ENCODE assay signal across 8 cellular contexts in genomic region chr11:17405232-17406005, GRCh38. TPM values are rescaled to one million over a fixed set of nuclear protein-coding genes. Genes with fewer than 3 reads are reported as not detected.
DNase-seq lines count a peak whose midpoint lies in the region; ATAC-seq, FAIRE-seq and TF ChIP-seq lines count a peak whose summit lies in the region.

No MANE protein-coding gene starts in this region.

- ATAC-seq in A549 (peak; percentile 79 to 86), GM23338 (peak; percentile 76), heart left ventricle (peak; percentile 95 to 98 (median 97)), GM18867 (IDR thresholded peaks at IDR 0.05; ENCODE audit: unreplicated experiment) (no peak), GM19035 (IDR thresholded peaks at IDR 0.05; ENCODE audit: unreplicated experiment) (no peak)
- peak; percentile 57 for ATAC-seq in stimulated activated memory B cell treated with anti-CD40 and anti-IgM and Interleukin-4, amounts not matched to agents 10 μg/mL and 1 μg/mL and 100 μg/mL, for 72 hours

- POLR2A ChIA-PET in A549 (lab: Yijun Ruan, JAX) = no interaction called here

- no peaks in the 10 kb centered on the region for H3K36me3 Mint-ChIP-seq in GM23338 (ENCODE audit: low read depth)
- H3K36me3 Mint-ChIP-seq in stimulated activated memory B cell treated with anti-CD40 and anti-IgM and Interleukin-4, amounts not matched to agents 10 μg/mL and 1 μg/mL and 100 μg/mL, for 72 hours = no peaks in the 10 kb centered on the region

- no peak for TF ChIP-seq EP300 in A549 (IDR thresholded peaks at IDR 0.05)

- CTCF ChIA-PET in A549 (lab: Yijun Ruan, JAX) = interaction anchor here (0.8 to 5.0 kb wide), 10 partner anchors 8 to 100 kb away, joined by 3 to 36 read pairs (median 4); no protein-coding TSS in a partner anchor

- no peaks in the 10 kb centered on the region for H3K9me2 ChIP-seq in GM23338 (ENCODE audit: insufficient read depth)

- TF ChIP-seq POLR2A in A549 (IDR thresholded peaks at IDR 0.05; ENCODE audit: low read length) (no peak), heart left ventricle (IDR thresholded peaks at IDR 0.05) (no peak)

- peak overlapping the region; percentile 64 for H3K4me2 ChIP-seq in A549
- H3K4me2 ChIP-seq in GM23338 = no peak overlapping the region

- H3K9me3 ChIP-seq in A549 = no peaks in the 10 kb centered on the region
- no peaks in the 10 kb centered on the region for H3K9me3 ChIP-seq in heart left ventricle

- peaks cover 13% of the 10 kb centered on the region for H3K4me1 ChIP-seq in A549
- no peaks in the 10 kb centered on the region for H3K4me1 ChIP-seq in GM23338 (ENCODE audit: insufficient read depth)
- peaks cover 0 to 28% (median 18%) of the 10 kb centered on the region in 12 donors for H3K4me1 ChIP-seq in heart left ventricle

- H3K4me3 ChIP-seq in A549 (no peak overlapping the region; the same call in 2 of the 3 replicates), GM23338 (no peak overlapping the region), heart left ventricle (peak overlapping the region in 2 of 12 donors; percentile 6 to 15)

- WGBS in A549 (ENCODE audit: missing lambda C conversion rate) = 42% methylated on average over 15 of the region's 15 CpGs
- WGBS in heart left ventricle, 4 donors = 21 to 30% (median 28%) methylated on average over 14 to 15 of the region's 15 CpGs

- 0 out of 2 replicates have a peak overlapping the region, but pooled peaks have one; percentile 59 for H2AFZ ChIP-seq in GM23338

- intact Hi-C loops in heart left ventricle (cut with DNase I) = loop anchor here in 1 of 10 donors (1.0 kb wide), 1 partner anchor 19 kb away; no protein-coding TSS in a partner anchor

- H3K27me3 ChIP-seq in GM23338 (ENCODE audit: insufficient read depth) = no peaks in the 10 kb centered on the region
- no peaks in the 10 kb centered on the region for H3K27me3 ChIP-seq in heart left ventricle

- H4K20me1 ChIP-seq in GM23338 (replicated peaks; ENCODE audit: insufficient read depth) = no peaks in the 10 kb centered on the region

- no peaks in the 10 kb centered on the region for H3F3A ChIP-seq in GM23338 (replicated peaks; ENCODE audit: low read depth)

- no peak overlapping the region for H3K4me3 Mint-ChIP-seq in GM23338
- H3K4me3 Mint-ChIP-seq in stimulated activated memory B cell treated with anti-CD40 and anti-IgM and Interleukin-4, amounts not matched to agents 10 μg/mL and 1 μg/mL and 100 μg/mL, for 72 hours = peak overlapping the region; percentile 41

- peak overlapping the region; percentile 78; the same call in 1 of the 2 replicates for H3K27ac Mint-ChIP-seq in GM23338
- peak overlapping the region; percentile 85 for H3K27ac Mint-ChIP-seq in stimulated activated memory B cell treated with anti-CD40 and anti-IgM and Interleukin-4, amounts not matched to agents 10 μg/mL and 1 μg/mL and 100 μg/mL, for 72 hours

- peaks cover 2% of the 10 kb centered on the region for H3K27me3 Mint-ChIP-seq in GM23338 (ENCODE audit: insufficient read depth, low read depth, poor library complexity)
- H3K27me3 Mint-ChIP-seq in stimulated activated memory B cell treated with anti-CD40 and anti-IgM and Interleukin-4, amounts not matched to agents 10 μg/mL and 1 μg/mL and 100 μg/mL, for 72 hours = no peaks in the 10 kb centered on the region

- DNase-seq in A549 (ENCODE audit: low read depth in 1 of 2, low spot score in 1 of 2) (peak; percentile 47 to 64), GM23338 (ENCODE audit: low spot score) (peak; percentile 50), SK-N-DZ (ENCODE audit: low spot score) (peak; percentile 42), heart left ventricle (peak; percentile 71 to 93 (median 84)), NCI-H187 treated with DMSO at 0.1 percent for 48 hours (lab: John Stamatoyannopoulos, UW) (no peak)

- no peaks in the 10 kb centered on the region for H3K9me3 Mint-ChIP-seq in GM23338
- no peaks in the 10 kb centered on the region for H3K9me3 Mint-ChIP-seq in stimulated activated memory B cell treated with anti-CD40 and anti-IgM and Interleukin-4, amounts not matched to agents 10 μg/mL and 1 μg/mL and 100 μg/mL, for 72 hours

- H3K36me3 ChIP-seq in GM23338 (ENCODE audit: insufficient read depth) (no peaks in the 10 kb centered on the region), heart left ventricle (no peaks in the 10 kb centered on the region)

- TF ChIP-seq CTCF in A549 (IDR thresholded peaks at IDR 0.05) (peak; percentile 26; the same call in 1 of the 3 replicates), GM23338 (conservative IDR thresholded peaks at IDR 0.05; ENCODE audit: low read depth in 2 of 2) (peak; percentile 30 to 37; a peak in 3 of 4 replicates), heart left ventricle (IDR thresholded peaks at IDR 0.05) (peak in 8 of 12 donors; percentile 7 to 44 (median 34))

- no peak for FAIRE-seq in A549 (lab: Jason Lieb, UNC)

- H3K27ac ChIP-seq in A549 (peak overlapping the region; percentile 71 to 85), GM23338 (ENCODE audit: low read depth) (no peak overlapping the region), heart left ventricle (peak overlapping the region; percentile 58 to 95 (median 78))

- TF ChIP-seq RAD21 in A549 (conservative IDR thresholded peaks at IDR 0.05 in 1 of 2, IDR thresholded peaks at IDR 0.05 in 1 of 2) = no peak

- no peaks in the 10 kb centered on the region for H3K79me2 ChIP-seq in GM23338 (replicated peaks; ENCODE audit: insufficient read depth)

- peaks cover 7% of the 10 kb centered on the region; the same call in 1 of the 3 replicates for H3K4me1 Mint-ChIP-seq in GM23338
- peaks cover 42% of the 10 kb centered on the region for H3K4me1 Mint-ChIP-seq in stimulated activated memory B cell treated with anti-CD40 and anti-IgM and Interleukin-4, amounts not matched to agents 10 μg/mL and 1 μg/mL and 100 μg/mL, for 72 hours

TF ChIP-seq in A549, 52 proteins besides CTCF, POLR2A, EP300 and RAD21:
- TF ChIP-seq MAFK (IDR thresholded peaks at IDR 0.05; ENCODE audit: partially characterized antibody) (peak; percentile 82), NPAS2 (CRISPR knock-in tag; IDR thresholded peaks at IDR 0.05; ENCODE audit: borderline replicate concordance) (no peak)

TF ChIP-seq in GM23338, 12 proteins besides CTCF, POLR2A, EP300 and RAD21 (continues in another document):
- TF ChIP-seq, protein P1, sequence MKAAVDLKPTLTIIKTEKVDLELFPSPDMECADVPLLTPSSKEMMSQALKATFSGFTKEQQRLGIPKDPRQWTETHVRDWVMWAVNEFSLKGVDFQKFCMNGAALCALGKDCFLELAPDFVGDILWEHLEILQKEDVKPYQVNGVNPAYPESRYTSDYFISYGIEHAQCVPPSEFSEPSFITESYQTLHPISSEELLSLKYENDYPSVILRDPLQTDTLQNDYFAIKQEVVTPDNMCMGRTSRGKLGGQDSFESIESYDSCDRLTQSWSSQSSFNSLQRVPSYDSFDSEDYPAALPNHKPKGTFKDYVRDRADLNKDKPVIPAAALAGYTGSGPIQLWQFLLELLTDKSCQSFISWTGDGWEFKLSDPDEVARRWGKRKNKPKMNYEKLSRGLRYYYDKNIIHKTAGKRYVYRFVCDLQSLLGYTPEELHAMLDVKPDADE (IDR thresholded peaks at IDR 0.05) = no peak
- no peak for TF ChIP-seq JUNB (IDR thresholded peaks at IDR 0.05; ENCODE audit: unreplicated experiment)
- TF ChIP-seq ZNF114 (CRISPR knock-in tag; IDR thresholded peaks at IDR 0.05) = no peak
- no peak for TF ChIP-seq POLR2AphosphoS5 (IDR thresholded peaks at IDR 0.05; ENCODE audit: low read depth)
- no peak for TF ChIP-seq EZH2phosphoT487 (IDR thresholded peaks at IDR 0.05; ENCODE audit: unreplicated experiment)
- no peak for TF ChIP-seq ZNF331 (CRISPR knock-in tag; IDR thresholded peaks at IDR 0.05; ENCODE audit: low read depth)
- TF ChIP-seq NANOG (IDR thresholded peaks at IDR 0.05; ENCODE audit: borderline replicate concordance) = no peak

RNA-seq across cellular contexts. Expression of gene KCNJ11, which starts 17.0 kb away (rescaled TPM):
- polyA plus RNA-seq in A549 (2011; rRNA removed) = 0.18 and 0.29 TPM in 2 replicates
- 0.28 and 0.54 TPM in 2 replicates for polyA plus RNA-seq in A549 (2012; cell fraction: cytosol; rRNA removed)
- 0.71 and 0.89 TPM in 2 replicates for polyA plus RNA-seq in A549 (2012; cell fraction: nucleus; rRNA removed)
- polyA plus RNA-seq in A549 (2017; fragmentation: RNase III; extraction: RNeasy Plus Mini Kit Qiagen cat#74134 plus additional on column Dnase treatment) = 0.41 to 0.69 TPM (median 0.53 TPM) in 3 replicates
- 0.58 and 0.63 TPM in 2 replicates for polyA minus RNA-seq in A549 (2011; rRNA and poly(A)+ RNA removed)
- total RNA-seq in GM23338 (2014; rRNA removed; shearing (Covaris generic)) = 5.9 and 7.9 TPM in 2 replicates
- polyA plus RNA-seq in GM23338 (2016; fragmentation: Nextera tagmentation; extraction: Ambion mirVana) = 0.89 and 2.2 TPM in 2 replicates
- 37.2 and 39.9 TPM in 2 replicates for polyA plus RNA-seq in SK-N-DZ (2014; cell fraction: cytosol; rRNA removed)
- 17.7 and 20.3 TPM in 2 replicates for polyA plus RNA-seq in SK-N-DZ (2014; cell fraction: nucleus; rRNA removed)
- total RNA-seq in heart left ventricle = 10 to 100 TPM; 11.5 to 32.4 (median 17.6) TPM
- 10 to 100 TPM; 14.8 to 22.3 TPM for polyA plus RNA-seq in heart left ventricle

RNA-seq across cellular contexts. Expression of gene NCR3LG1, which starts 53.8 kb away (rescaled TPM):
- polyA plus RNA-seq in A549 (2011; rRNA removed) (2.4 and 3.3 TPM in 2 replicates), A549 (2017; fragmentation: RNase III; extraction: RNeasy Plus Mini Kit Qiagen cat#74134 plus additional on column Dnase treatment) (1.1 to 1.4 TPM (median 1.3 TPM) in 3 replicates), GM23338 (2016; fragmentation: Nextera tagmentation; extraction: Ambion mirVana) (0.15 and 0.28 TPM in 2 replicates), heart left ventricle (1 to 10 TPM in 1 of 2 donors, under 1 TPM in 1; 0.27 to 1.3 TPM)
- polyA plus RNA-seq in A549 (2012; cell fraction: cytosol; rRNA removed) = 0.20 and 0.25 TPM in 2 replicates
- polyA plus RNA-seq in A549 (2012; cell fraction: nucleus; rRNA removed) = 0.62 and 0.86 TPM in 2 replicates
- 5.1 and 5.8 TPM in 2 replicates for polyA minus RNA-seq in A549 (2011; rRNA and poly(A)+ RNA removed)
- total RNA-seq in GM23338 (2014; rRNA removed; shearing (Covaris generic)) = 1.5 and 1.9 TPM in 2 replicates
- 18.4 and 24.1 TPM in 2 replicates for polyA plus RNA-seq in SK-N-DZ (2014; cell fraction: cytosol; rRNA removed)
- 28.3 and 50.0 TPM in 2 replicates for polyA plus RNA-seq in SK-N-DZ (2014; cell fraction: nucleus; rRNA removed)
- total RNA-seq in heart left ventricle = 1 to 10 TPM in 6 of 9 donors, under 1 TPM in 3; 0.70 to 4.0 (median 1.6) TPM

Comparison
In these comparisons a context has a peak if more than half of its experiments do, and no peak if none do; other contexts are left out.
1. ATAC-seq: peak in A549 (2 of 2), GM23338 (single experiment), heart left ventricle (4 of 4) and stimulated activated memory B cell treated with anti-CD40 and anti-IgM and Interleukin-4, amounts not matched to agents 10 μg/mL and 1 μg/mL and 100 μg/mL, for 72 hours (single experiment); none in GM18867 (single experiment) and GM19035 (single experiment).
2. Peak in every context shown above with its lines, with median percentiles within 50 percentile points of each other: CTCF ChIP-seq.